Comparison of ENCODE assay signal across 22 cellular contexts in the genomic region with DNA sequence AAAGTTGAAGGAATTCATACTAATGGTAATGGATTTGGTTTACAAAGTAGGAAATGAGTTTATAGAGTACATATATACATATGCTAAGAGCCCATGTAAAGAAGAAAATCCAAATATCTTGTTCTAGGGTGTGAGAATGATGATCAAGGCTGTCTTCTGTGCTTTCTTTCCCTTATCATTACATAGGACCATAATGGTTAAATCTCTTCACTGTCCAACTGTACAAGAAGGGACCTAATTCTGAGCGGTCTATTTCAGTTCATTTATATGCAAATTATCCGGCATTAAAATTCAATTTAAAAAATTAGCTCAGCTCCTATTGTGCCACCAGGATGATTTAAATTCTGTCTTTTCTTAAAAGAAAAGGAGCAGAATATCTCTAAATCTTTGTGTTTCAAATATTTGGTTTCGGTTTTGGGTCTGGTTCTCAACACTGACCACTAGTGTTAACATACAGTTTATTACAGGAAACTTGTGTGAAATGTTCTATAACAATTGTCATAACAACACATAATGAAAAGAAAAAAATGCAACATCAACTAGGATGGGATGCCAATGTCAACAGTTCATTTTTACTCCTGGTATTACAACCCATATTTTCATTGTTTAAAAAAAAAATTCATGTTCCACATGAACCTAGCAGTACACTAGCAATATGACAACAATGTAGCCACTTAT. TPM values are rescaled to one million over a fixed set of nuclear protein-coding genes. Genes with fewer than 3 reads are reported as not detected.
A peak's percentile ranks its signal among the peaks of the same experiment; 100 is the strongest.
DNase-seq lines count a peak whose midpoint lies in the region; ATAC-seq, FAIRE-seq and TF ChIP-seq lines count a peak whose summit lies in the region.
"Had no signal": no experiment of that assay in that cellular context is flagged by ENCODE, and none has a peak within 500 bp of the region (broad histone marks: within the 10 kb centered on the region; RNA-seq: fewer than 3 reads in every experiment).

No MANE protein-coding gene starts in this region.

- H3K4me3 Mint-ChIP-seq in CD4-positive, alpha-beta T cell: no peak overlapping the region
- no peak overlapping the region for H3K4me3 Mint-ChIP-seq in activated T-helper 17 cell treated with anti-CD3 and anti-CD28 coated beads, Interleukin-2, amount 50 U/mL, for 72 hours

- POLR2A ChIA-PET in CD4-positive, alpha-beta T cell (lab: Charles Lee): no interaction called here

- DNase-seq in HT1080 (ENCODE audit: low read depth) (peak; percentile 8), RCC 7860 (ENCODE audit: low spot score) (no peak), left lobe of liver (ENCODE audit: low spot score) (no peak)
- no peak for DNase-seq in CD4-positive, alpha-beta T cell
- no peak for DNase-seq in activated CD8-positive, alpha-beta memory T cell treated with anti-CD3 and anti-CD28 coated beads for 24 hours
- DNase-seq: DMS79 treated with DMSO at 0.1 percent for 48 hours; HCEC 1CT; left lung; mucosa of descending colon; NCI-H1092; NCI-H69; ovary; stimulated activated CD4-positive, alpha-beta T cell treated with anti-CD3 and anti-CD28 coated beads, Interleukin-2, amount 100 ng/mL, for 24 hours; T-helper 2 cell had no signal

- intact Hi-C loops in CD4-positive, alpha-beta T cell (cut with DNase I, micrococcal nuclease): no loop called here

- no peaks in the 10 kb centered on the region for H3K36me3 Mint-ChIP-seq in CD4-positive, alpha-beta T cell (ENCODE audit: low read depth)
- no peaks in the 10 kb centered on the region for H3K36me3 Mint-ChIP-seq in activated T-helper 17 cell treated with anti-CD3 and anti-CD28 coated beads, Interleukin-2, amount 50 U/mL, for 72 hours (ENCODE audit: low read depth)

- no peak overlapping the region for H3K27ac ChIP-seq in C4-2B
- no peak overlapping the region for H3K27ac ChIP-seq in CD4-positive, alpha-beta T cell (ENCODE audit: low read depth, low read length)
- H3K27ac ChIP-seq: BLaER1 treated with 17β-estradiol and CSF1 and Interleukin-3, amounts not matched to agents 10 nM and 100 nM; esophagus muscularis mucosa; left lung; ovary had no signal

- H3K4me1 Mint-ChIP-seq in CD4-positive, alpha-beta T cell (ENCODE audit: low read depth): no peaks in the 10 kb centered on the region
- peaks cover 5% of the 10 kb centered on the region for H3K4me1 Mint-ChIP-seq in activated T-helper 17 cell treated with anti-CD3 and anti-CD28 coated beads, Interleukin-2, amount 50 U/mL, for 72 hours

- no peak overlapping the region for H3K27ac Mint-ChIP-seq in CD4-positive, alpha-beta T cell
- H3K27ac Mint-ChIP-seq in activated T-helper 17 cell treated with anti-CD3 and anti-CD28 coated beads, Interleukin-2, amount 50 U/mL, for 72 hours: no peak overlapping the region

- peak; percentile 18 for FAIRE-seq in RCC 7860 (lab: Jason Lieb, UNC)

- TF ChIP-seq CTCF in C4-2B (conservative IDR thresholded peaks at IDR 0.05): peak; percentile 44
- TF ChIP-seq CTCF in CD4-positive, alpha-beta T cell (IDR thresholded peaks at IDR 0.05): no peak

- H3K9me3 ChIP-seq in CD4-positive, alpha-beta T cell (ENCODE audit: control insufficient read depth, low read length): no peaks in the 10 kb centered on the region
- H3K9me3 ChIP-seq: BLaER1 treated with 17β-estradiol and CSF1 and Interleukin-3, amounts not matched to agents 10 nM and 100 nM; esophagus muscularis mucosa; left lung; ovary had no signal

- CTCF ChIA-PET in CD4-positive, alpha-beta T cell (lab: Charles Lee): no interaction called here

- H3K27me3 ChIP-seq in CD4-positive, alpha-beta T cell (ENCODE audit: control insufficient read depth, insufficient read depth, low read length): no peaks in the 10 kb centered on the region
- H3K27me3 ChIP-seq: BLaER1 treated with 17β-estradiol and CSF1 and Interleukin-3, amounts not matched to agents 10 nM and 100 nM; esophagus muscularis mucosa; left lung; ovary had no signal

- no peaks in the 10 kb centered on the region for H3K27me3 Mint-ChIP-seq in CD4-positive, alpha-beta T cell
- H3K27me3 Mint-ChIP-seq in activated T-helper 17 cell treated with anti-CD3 and anti-CD28 coated beads, Interleukin-2, amount 50 U/mL, for 72 hours: no peaks in the 10 kb centered on the region

- peaks cover 5% of the 10 kb centered on the region for H3K9me3 Mint-ChIP-seq in CD4-positive, alpha-beta T cell
- peaks cover 6% of the 10 kb centered on the region for H3K9me3 Mint-ChIP-seq in activated T-helper 17 cell treated with anti-CD3 and anti-CD28 coated beads, Interleukin-2, amount 50 U/mL, for 72 hours

- ATAC-seq in left lobe of liver: peak; percentile 48
- no peak for ATAC-seq in CD4-positive, alpha-beta T cell (ENCODE audit: poor library complexity)
- no peak for ATAC-seq in activated T-helper 17 cell treated with anti-CD3 and anti-CD28 coated beads, Interleukin-2, amount 50 U/mL, for 72 hours (replicated peaks)
- ATAC-seq: activated CD4-positive, CD25-positive, alpha-beta regulatory T cell treated with anti-CD3 and anti-CD28 coated beads, Interleukin-2, amount 50 U/mL, for 24 hours; left lung; mucosa of descending colon had no signal

RNA-seq across cellular contexts. Expression of a gene that starts 16.8 kb away (rescaled TPM):
- total RNA-seq in HT1080 (2014; rRNA removed; shearing (Covaris generic)): not detected in 2 replicates
- polyA plus RNA-seq in HT1080 (2015; cell fraction: cytosol; rRNA removed): not detected in 2 replicates
- polyA plus RNA-seq in HT1080 (2015; cell fraction: nucleus; rRNA removed): not detected in 2 replicates
- not detected for total RNA-seq in left lobe of liver
- total RNA-seq in CD4-positive, alpha-beta T cell: not detected
- total RNA-seq in activated T-helper 17 cell treated with anti-CD3 and anti-CD28 coated beads, Interleukin-2, amount 50 U/mL, for 72 hours: not detected
- total RNA-seq: cardiac septum, esophagus muscularis mucosa, glomerular endothelial cell, left lung, mucosa of descending colon, ovary had no signal
- polyA plus RNA-seq: adipose tissue, ovary had no signal

RNA-seq across cellular contexts. Expression of a gene that starts 27.1 kb away (rescaled TPM):
- not detected in 2 replicates for total RNA-seq in HT1080 (2014; rRNA removed; shearing (Covaris generic))
- not detected in 2 replicates for polyA plus RNA-seq in HT1080 (2015; cell fraction: cytosol; rRNA removed)
- not detected in 2 replicates for polyA plus RNA-seq in HT1080 (2015; cell fraction: nucleus; rRNA removed)
- total RNA-seq in left lobe of liver: not detected
- not detected for total RNA-seq in CD4-positive, alpha-beta T cell
- not detected for total RNA-seq in activated T-helper 17 cell treated with anti-CD3 and anti-CD28 coated beads, Interleukin-2, amount 50 U/mL, for 72 hours
- total RNA-seq: cardiac septum, esophagus muscularis mucosa, glomerular endothelial cell, left lung, mucosa of descending colon, ovary had no signal
- polyA plus RNA-seq: adipose tissue, ovary had no signal

RNA-seq across cellular contexts. Expression of a gene that starts 27.8 kb away (rescaled TPM):
- total RNA-seq in HT1080 (2014; rRNA removed; shearing (Covaris generic)): not detected in 2 replicates
- polyA plus RNA-seq in HT1080 (2015; cell fraction: cytosol; rRNA removed): not detected in 2 replicates
- not detected in 2 replicates for polyA plus RNA-seq in HT1080 (2015; cell fraction: nucleus; rRNA removed)
- total RNA-seq in left lobe of liver: not detected
- total RNA-seq in CD4-positive, alpha-beta T cell: not detected
- not detected for total RNA-seq in activated T-helper 17 cell treated with anti-CD3 and anti-CD28 coated beads, Interleukin-2, amount 50 U/mL, for 72 hours
- total RNA-seq: cardiac septum, esophagus muscularis mucosa, glomerular endothelial cell, left lung, mucosa of descending colon, ovary had no signal
- polyA plus RNA-seq: adipose tissue, ovary had no signal

RNA-seq across cellular contexts. Expression of a gene that starts 54.4 kb away (rescaled TPM):
- total RNA-seq in HT1080 (2014; rRNA removed; shearing (Covaris generic)): not detected in 2 replicates
- not detected in 2 replicates for polyA plus RNA-seq in HT1080 (2015; cell fraction: cytosol; rRNA removed)
- not detected in 2 replicates for polyA plus RNA-seq in HT1080 (2015; cell fraction: nucleus; rRNA removed)
- not detected for total RNA-seq in left lobe of liver
- total RNA-seq in CD4-positive, alpha-beta T cell: not detected
- total RNA-seq in activated T-helper 17 cell treated with anti-CD3 and anti-CD28 coated beads, Interleukin-2, amount 50 U/mL, for 72 hours: not detected
- total RNA-seq: cardiac septum, esophagus muscularis mucosa, glomerular endothelial cell, left lung, mucosa of descending colon, ovary had no signal
- polyA plus RNA-seq: adipose tissue, ovary had no signal
